9 cellular contexts compared by ENCODE assay signal in genomic region chr19:4089400-4089908, GRCh38. TPM values are rescaled to one million over a fixed set of nuclear protein-coding genes. Genes with fewer than 3 reads are reported as not detected.
DNase-seq lines count a peak whose midpoint lies in the region; ATAC-seq and TF ChIP-seq lines count a peak whose summit lies in the region.
"Had no signal": no experiment of that assay in that cellular context is flagged by ENCODE, and none has a peak within 500 bp of the region (broad histone marks: within the 10 kb centered on the region; RNA-seq: fewer than 3 reads in every experiment).

No MANE protein-coding gene starts in this region.

- 84 to 90% (median 85%) methylated on average over 26 of the region's 26 CpGs for WGBS in psoas muscle, 3 donors
- 84 to 92% (median 85%) methylated on average over 26 of the region's 26 CpGs for WGBS in ovary, 3 donors

- H3K4me1 ChIP-seq in Loucy (ENCODE audit: insufficient read depth, low read length, poor library complexity, severe bottlenecking) (peaks cover 18% of the 10 kb centered on the region), psoas muscle (no peaks in the 10 kb centered on the region), ovary (ENCODE audit: insufficient read depth) (peaks cover under 1% of the 10 kb centered on the region)

- TF ChIP-seq POLR2A in ovary (IDR thresholded peaks at IDR 0.05): no peak

- H3K27ac ChIP-seq in psoas muscle (no peak overlapping the region), ovary (no peak overlapping the region)

- no peak for TF ChIP-seq EP300 in ovary (IDR thresholded peaks at IDR 0.05)

- H4K20me1 ChIP-seq in Loucy (ENCODE audit: insufficient read depth, low read length, poor library complexity, severe bottlenecking): no peaks in the 10 kb centered on the region

- H2AFZ ChIP-seq in Loucy (ENCODE audit: low read length): 0 out of 2 replicates have a peak overlapping the region, but pooled peaks have one; percentile 34

- no peaks in the 10 kb centered on the region for H3K9me3 Mint-ChIP-seq in activated naive CD4-positive, alpha-beta T cell treated with anti-CD3 and anti-CD28 coated beads, Interleukin-2, amount 50 U/mL, for 72 hours

- peaks cover 0 to 12% of the 10 kb centered on the region in 2 donors for H3K36me3 Mint-ChIP-seq in activated naive CD4-positive, alpha-beta T cell treated with anti-CD3 and anti-CD28 coated beads, Interleukin-2, amount 50 U/mL, for 72 hours

- peak overlapping the region; percentile 73 for H3K9ac ChIP-seq in Loucy (ENCODE audit: low read depth, low read length, poor library complexity, severe bottlenecking)

- DNase-seq in GF-D8 (lab: John Stamatoyannopoulos, UW) (peak; percentile 80), psoas muscle (peak in 1 of 2 donors; percentile 70), ovary (no peak), NCI-H2029 treated with DMSO at 0.1 percent for 48 hours (lab: John Stamatoyannopoulos, UW) (no peak), posterior vena cava (ENCODE audit: low spot score) (no peak), NCI-H446 treated with DMSO at 0.1 percent for 48 hours (lab: John Stamatoyannopoulos, UW) (no peak)
- peak; percentile 65 to 73 for DNase-seq in activated naive CD4-positive, alpha-beta T cell treated with anti-CD3 and anti-CD28 coated beads, Interleukin-2, amount 50 U/mL, for 72 hours (ENCODE audit: low spot score in 2 of 2)
- DNase-seq: NCI-H1930 had no signal

- intact Hi-C loops in psoas muscle (cut with DNase I): no loop called here
- intact Hi-C loops in ovary (cut with DNase I): no loop called here
- intact Hi-C loops in posterior vena cava (cut with DNase I): no loop called here

- H3K4me3 ChIP-seq in Loucy (ENCODE audit: low read length, poor library complexity, severe bottlenecking): peak overlapping the region; percentile 74
- peak overlapping the region; percentile 8 for H3K4me3 ChIP-seq in psoas muscle
- no peak overlapping the region for H3K4me3 ChIP-seq in ovary

- TF ChIP-seq CTCF in Loucy (conservative IDR thresholded peaks at IDR 0.05; ENCODE audit: low read length) (no peak), psoas muscle (IDR thresholded peaks at IDR 0.05) (no peak), ovary (IDR thresholded peaks at IDR 0.05) (no peak)

- no peaks in the 10 kb centered on the region for H3K36me3 ChIP-seq in Loucy (ENCODE audit: insufficient read depth, low read length)
- peaks cover 9 to 51% of the 10 kb centered on the region in 2 donors for H3K36me3 ChIP-seq in psoas muscle (ENCODE audit: insufficient read depth in 1 of 2, low read depth in 1 of 2)
- H3K36me3 ChIP-seq in ovary: no peaks in the 10 kb centered on the region

- peaks cover 9% of the 10 kb centered on the region; the same call in 1 of the 2 replicates for H3K79me2 ChIP-seq in Loucy (ENCODE audit: insufficient read depth, low read length)

- ATAC-seq in activated naive CD4-positive, alpha-beta T cell treated with anti-CD3 and anti-CD28 coated beads, Interleukin-2, amount 50 U/mL, for 72 hours: peak; percentile 82 to 86
- ATAC-seq in psoas muscle: peak in 2 of 4 donors; percentile 14 to 31

- H3K27ac Mint-ChIP-seq in activated naive CD4-positive, alpha-beta T cell treated with anti-CD3 and anti-CD28 coated beads, Interleukin-2, amount 50 U/mL, for 72 hours: peak overlapping the region; percentile 88 to 96

- no peaks in the 10 kb centered on the region for H3K9me3 ChIP-seq in Loucy (ENCODE audit: insufficient read depth, low read depth, low read length)
- no peaks in the 10 kb centered on the region for H3K9me3 ChIP-seq in psoas muscle
- H3K9me3 ChIP-seq in ovary: no peaks in the 10 kb centered on the region

- H3F3A ChIP-seq in Loucy (ENCODE audit: low read depth): peaks cover 4% of the 10 kb centered on the region; the same call in 1 of the 2 replicates

- H3K9me2 ChIP-seq in Loucy (replicated peaks; ENCODE audit: low read depth, low read length): no peaks in the 10 kb centered on the region

- H3K4me2 ChIP-seq in Loucy (ENCODE audit: low read depth, low read length, poor library complexity, severe bottlenecking): peak overlapping the region; percentile 79

- H3K27me3 ChIP-seq in Loucy (ENCODE audit: insufficient read depth, low read length, poor library complexity, severe bottlenecking) (no peaks in the 10 kb centered on the region), psoas muscle (ENCODE audit: insufficient read depth in 3 of 3, low read length in 2 of 3) (no peaks in the 10 kb centered on the region), ovary (no peaks in the 10 kb centered on the region)

RNA-seq across cellular contexts. Expression of gene ZBTB7A, which starts 22.8 kb away (rescaled TPM):
- 10 to 100 TPM; 23.4 to 26.0 TPM for total RNA-seq in activated naive CD4-positive, alpha-beta T cell treated with anti-CD3 and anti-CD28 coated beads, Interleukin-2, amount 50 U/mL, for 72 hours
- total RNA-seq in psoas muscle: 10 to 100 TPM; 25.7 to 55.9 (median 45.7) TPM
- polyA plus RNA-seq in psoas muscle: 10 to 100 TPM; 18.5 to 20.3 (median 20.0) TPM
- total RNA-seq in ovary: 10 to 100 TPM; 25.0 to 56.4 (median 38.7) TPM
- polyA plus RNA-seq in ovary: 10 to 100 TPM in 1 of 2 donors, 1 to 10 TPM in 1; 9.1 to 16.8 TPM
- total RNA-seq in posterior vena cava: 10 to 100 TPM; 41.8 to 50.6 TPM

RNA-seq across cellular contexts. Expression of gene MAP2K2, which starts 34.5 kb away (rescaled TPM):
- 100 to 1,000 TPM; 125 to 187 TPM for total RNA-seq in activated naive CD4-positive, alpha-beta T cell treated with anti-CD3 and anti-CD28 coated beads, Interleukin-2, amount 50 U/mL, for 72 hours
- 100 to 1,000 TPM; 136 to 192 (median 151) TPM for total RNA-seq in psoas muscle
- 100 to 1,000 TPM; 189 to 290 (median 207) TPM for polyA plus RNA-seq in psoas muscle
- 100 to 1,000 TPM in 5 of 7 donors, 10 to 100 TPM in 2; 39.9 to 130 (median 116) TPM for total RNA-seq in ovary
- 100 to 1,000 TPM; 108 to 136 TPM for polyA plus RNA-seq in ovary
- 10 to 100 TPM; 82.8 to 88.4 TPM for total RNA-seq in posterior vena cava

Comparison
In these comparisons a context has a peak if more than half of its experiments do, and no peak if none do; other contexts are left out.
1. DNase-seq: peak in GF-D8 (single experiment) and activated naive CD4-positive, alpha-beta T cell treated with anti-CD3 and anti-CD28 coated beads, Interleukin-2, amount 50 U/mL, for 72 hours (2 of 2); none in ovary (0 of 5), NCI-H2029 treated with DMSO at 0.1 percent for 48 hours (single experiment), posterior vena cava (single experiment) and NCI-H446 treated with DMSO at 0.1 percent for 48 hours (single experiment).